ENCODE assay signal across 2 cellular contexts in genomic region chr4:56272946-56273728, GRCh38.
TF ChIP-seq lines count a peak whose summit lies in the region.

No MANE protein-coding gene starts in this region.

TF ChIP-seq in HEK293, 187 proteins besides CTCF, POLR2A, EP300 and RAD21 (continued from another document):
- no peak for TF ChIP-seq ZNF529 (tag by site-specific recombination; IDR thresholded peaks at IDR 0.05; ENCODE audit: insufficient replicate concordance)
- TF ChIP-seq KLF16 (tag by site-specific recombination; IDR thresholded peaks at IDR 0.05): no peak
- no peak for TF ChIP-seq HIC1 (tag by site-specific recombination; IDR thresholded peaks at IDR 0.05)
- no peak for TF ChIP-seq ZNF629 (tag by site-specific recombination; IDR thresholded peaks at IDR 0.05)
- peak; percentile 31; the same call in 1 of the 2 replicates for TF ChIP-seq ZNF366 (tag by site-specific recombination; conservative IDR thresholded peaks at IDR 0.05)
TF ChIP-seq in HEK293: peak in this region for 1.

TF ChIP-seq in K562, 482 proteins besides CTCF, POLR2A, EP300 and RAD21:
- TF ChIP-seq ATF2 (CRISPR knock-in tag; IDR thresholded peaks at IDR 0.05) (no peak), CHD7 (IDR thresholded peaks at IDR 0.05; ENCODE audit: low read depth, low read length) (no peak), ZNF512 (tag; IDR thresholded peaks at IDR 0.05) (peak; percentile 37; the same call in 1 of the 2 replicates)
